Comparison of ENCODE assay signal across 8 cellular contexts in genomic region chr1:27392096-27392777, GRCh38. TPM values are rescaled to one million over a fixed set of nuclear protein-coding genes. Genes with fewer than 3 reads are reported as not detected.
A peak's percentile ranks its signal among the peaks of the same experiment; 100 is the strongest.
DNase-seq lines count a peak whose midpoint lies in the region; ATAC-seq and TF ChIP-seq lines count a peak whose summit lies in the region.

Gene GPR3, plus strand, starts transcription at chr1:27392622. Its CDS starts 1,177 bp downstream, at chr1:27393799.

- H2AFZ ChIP-seq in mammary epithelial cell (ENCODE audit: low read depth, low read length), result peak within 1 kb of the TSS; percentile 94

- H3K36me3 ChIP-seq in mammary epithelial cell (ENCODE audit: insufficient read depth, low read length), result no peaks in the 10 kb centered on the region

- H3K4me1 ChIP-seq in mammary epithelial cell (ENCODE audit: insufficient read depth, low read length), result peaks cover 26% of the 10 kb centered on the region

- no peaks in the 10 kb centered on the region for H4K20me1 ChIP-seq in mammary epithelial cell (ENCODE audit: insufficient read depth, low read length)

- peak; percentile 62 for ATAC-seq in GM18519 (IDR thresholded peaks at IDR 0.05; ENCODE audit: low FRiP score, unreplicated experiment)
- ATAC-seq in HG03103 (IDR thresholded peaks at IDR 0.05; ENCODE audit: low read depth, unreplicated experiment), result peak; percentile 62

- H3K9ac ChIP-seq in mammary epithelial cell (ENCODE audit: insufficient read depth, low read length), result peak within 1 kb of the TSS; percentile 91

- peaks cover 9 to 18% of the 10 kb centered on the region in 2 donors for H3K4me1 Mint-ChIP-seq in immature natural killer cell

- no peaks in the 10 kb centered on the region for H3K9me3 Mint-ChIP-seq in immature natural killer cell

- WGBS in mammary epithelial cell (ENCODE audit: low coverage, missing lambda C conversion rate), result 3% methylated on average over 20 of the region's 69 CpGs

- no peaks in the 10 kb centered on the region for H3K27me3 ChIP-seq in mammary epithelial cell (ENCODE audit: insufficient read depth, low read length)

- dilution Hi-C loops in mammary epithelial cell (cut with HindIII; ENCODE audit: low sequenced_read_pairs), result no loop called here

- no TSS peak for BruUV-seq in mammary epithelial cell (replicated peaks; lab: Mats Ljungman, UMichigan)

- peak within 1 kb of the TSS; percentile 86 for H3K27ac ChIP-seq in mammary epithelial cell (ENCODE audit: insufficient read depth, low read depth, low read length)

- in situ Hi-C loops in mammary epithelial cell (cut with MboI; ENCODE audit: low sequenced_read_pairs in 2 of 2), result loop anchor here in 1 of 2 donors (25.0 kb wide), 1 partner anchor 280 kb away; no protein-coding TSS in a partner anchor

- peak within 1 kb of the TSS in 5 of 6 donors; percentile 67 to 96 (median 91) for H3K27ac Mint-ChIP-seq in immature natural killer cell

- H3K4me3 ChIP-seq in WI38 (ENCODE audit: low read depth, low read length), result peak within 1 kb of the TSS; percentile 87
- H3K4me3 ChIP-seq in mammary epithelial cell (replicated peaks in 1 of 3; ENCODE audit: insufficient read depth in 1 of 3, low read depth in 2 of 3, low read length in 3 of 3), result peak within 1 kb of the TSS; percentile 54 to 73 (median 64)

- peak within 1 kb of the TSS; percentile 59 to 91 (median 82) for H3K4me3 Mint-ChIP-seq in immature natural killer cell

- peaks cover 6 to 24% (median 12%) of the 10 kb centered on the region in 3 donors for H3K27me3 Mint-ChIP-seq in immature natural killer cell (ENCODE audit: low read depth in 3 of 3)

- intact Hi-C loops in mammary epithelial cell (cut with micrococcal nuclease), result loop anchor here (1.0 to 10.0 kb wide), 3 partner anchors 197 to 289 kb away; no protein-coding TSS in a partner anchor

- peak; percentile 52 for TF ChIP-seq CTCF in WI38 (IDR thresholded peaks at IDR 0.05; ENCODE audit: low read depth, low read length)
- peak in 1 of 2 donors; percentile 54 for TF ChIP-seq CTCF in mammary epithelial cell (conservative IDR thresholded peaks at IDR 0.05 in 1 of 2, IDR thresholded peaks at IDR 0.05 in 1 of 2; ENCODE audit: extremely low read depth in 1 of 2, insufficient read depth in 1 of 2, low read depth in 1 of 2, low read length in 2 of 2)

- CTCF ChIA-PET in mammary epithelial cell (lab: Charles Lee; ENCODE audit: low non-redundant PET), result interaction anchor here (0.5 to 1.1 kb wide), 4 partner anchors 26 to 281 kb away, joined by 3 to 29 read pairs (median 4); partner anchors contain the start of gene MAP3K6

- peak; percentile 66 for DNase-seq in A172 (ENCODE audit: low spot score)
- DNase-seq in NCI-H2196 treated with DMSO at 0.1 percent for 48 hours (lab: John Stamatoyannopoulos, UW; ENCODE audit: unreplicated experiment), result peak; percentile 88
- peak; percentile 84 for DNase-seq in mammary epithelial cell
- DNase-seq in immature natural killer cell, result peak; percentile 87 to 90 (median 88)
- DNase-seq in smooth muscle cell of the brain vasculature (ENCODE audit: low read depth, low spot score), result peak; percentile 70

- peaks cover 18% of the 10 kb centered on the region for H3K79me2 ChIP-seq in mammary epithelial cell (ENCODE audit: insufficient read depth, low read length)

- no peaks in the 10 kb centered on the region for H3K9me3 ChIP-seq in mammary epithelial cell (replicated peaks; ENCODE audit: insufficient read depth, low read length)

- no peaks in the 10 kb centered on the region for H3K36me3 Mint-ChIP-seq in immature natural killer cell

- peak within 1 kb of the TSS; percentile 93 for H3K4me2 ChIP-seq in mammary epithelial cell (ENCODE audit: insufficient read depth, low read depth, low read length)

RNA-seq across cellular contexts. Expression of gene GPR3, which starts in this region (rescaled TPM):
- 0.05 and 0.50 TPM in 2 replicates for total RNA-seq in A172 (2014; rRNA removed; shearing (Covaris generic))
- total RNA-seq in mammary epithelial cell, result 1 to 10 TPM in 1 of 2 donors, under 1 TPM in 1; 0.50 to 2.3 TPM
- polyA plus RNA-seq in mammary epithelial cell (3.1 TPM), immature natural killer cell (not detected)
- not detected for polyA minus RNA-seq in mammary epithelial cell

Comparison
In these comparisons a context has a peak if more than half of its experiments do, and no peak if none do; other contexts are left out.
1. Peak in every context shown above with its lines: DNase-seq, ATAC-seq, H3K4me3 ChIP-seq and H3K27ac ChIP-seq.
2. Peak in DNase-seq in A172; RNA of the gene not detected or under 1 TPM.
3. Peak in DNase-seq in immature natural killer cell; RNA of the gene not detected or under 1 TPM.